In the genomic region with DNA sequence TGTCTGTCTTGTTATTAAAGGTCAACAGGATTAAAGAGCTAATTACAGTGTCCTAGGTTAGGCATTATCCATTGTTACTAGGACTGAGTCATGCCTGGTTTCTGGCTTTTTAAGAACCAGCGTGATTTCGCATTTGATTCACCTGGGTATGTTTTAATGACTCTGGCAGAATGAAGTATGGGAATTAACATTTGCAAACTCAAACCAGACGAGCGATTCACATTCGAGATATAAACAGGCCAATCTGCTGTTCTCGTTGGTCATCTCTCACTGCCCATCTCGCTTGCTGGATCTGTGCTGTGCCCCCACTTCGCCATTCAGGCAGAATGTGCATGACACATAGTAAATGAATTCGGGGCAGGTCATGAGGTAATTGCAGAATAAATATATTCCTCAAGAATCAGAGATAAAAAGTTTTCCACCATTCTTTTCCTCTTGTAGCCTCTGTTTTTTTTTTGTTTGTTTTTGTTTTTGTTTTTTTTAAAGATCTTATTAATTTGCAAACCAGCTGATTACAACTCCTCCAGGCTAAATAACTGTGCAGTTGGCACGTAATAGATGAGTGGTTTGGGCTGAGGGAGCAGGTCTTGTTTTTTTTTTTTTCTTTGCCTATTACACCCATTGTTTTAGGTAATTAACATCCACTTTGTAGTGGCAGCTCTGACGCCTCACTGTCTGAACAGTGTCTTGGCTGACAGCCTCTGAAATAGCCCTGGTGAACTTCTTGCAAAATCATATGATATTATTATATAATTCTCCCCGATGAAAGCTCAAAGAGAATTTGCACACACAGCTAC, we compare ENCODE assay signal across 16 cellular contexts.
A peak's percentile ranks its signal among the peaks of the same experiment; 100 is the strongest.
DNase-seq lines count a peak whose midpoint lies in the region; ATAC-seq and TF ChIP-seq lines count a peak whose summit lies in the region.
"Had no signal": no experiment of that assay in that cellular context is flagged by ENCODE, and none has a peak within 500 bp of the region (broad histone marks: within the 10 kb centered on the region; RNA-seq: fewer than 3 reads in every experiment).

No MANE protein-coding gene starts in this region.

- DNase-seq in EL (peak; percentile 77), NCI-H1105 (lab: John Stamatoyannopoulos, UW) (peak; percentile 40), adipocyte (ENCODE audit: low read depth) (peak; percentile 54), mesendoderm (peak; percentile 32), NOMO-1 (lab: John Stamatoyannopoulos, UW; ENCODE audit: unreplicated experiment in 2 of 2) (no peak), uterus (no peak)
- DNase-seq in stimulated activated CD4-positive, alpha-beta T cell treated with anti-CD3 and anti-CD28 coated beads, Interleukin-1b, Interleukin-23, amount 100 ng/mL, for 48 hours = no peak
- DNase-seq: activated CD4-positive, alpha-beta T cell treated with anti-CD3 and anti-CD28 coated beads for 1 hour; activated gamma-delta T cell treated with Interleukin-2 at 50 U/mL for 16 hours; glutamatergic neuron; NCI-H1694 treated with DMSO at 0.1 percent for 48 hours; psoas muscle; thyroid gland had no signal

- no peak overlapping the region for H2BK120ac ChIP-seq in mesendoderm (ENCODE audit: low read depth, low read length)

- H2BK5ac ChIP-seq in mesendoderm (ENCODE audit: low read length) = no peak overlapping the region

- TF ChIP-seq POLR2A in uterus (IDR thresholded peaks at IDR 0.05) = no peak

- H3K4me3 ChIP-seq in adipocyte (ENCODE audit: low read length) (no peak overlapping the region), mesendoderm (ENCODE audit: low read length) (no peak overlapping the region), uterus (no peak overlapping the region)
- H3K4me3 ChIP-seq: coronary artery, psoas muscle, thyroid gland had no signal

- TF ChIP-seq CTCF in uterus (IDR thresholded peaks at IDR 0.05) = no peak

- H3K36me3 ChIP-seq in adipocyte (ENCODE audit: control insufficient read depth, insufficient read depth, low read length, severe bottlenecking) = no peaks in the 10 kb centered on the region
- H3K36me3 ChIP-seq in mesendoderm (ENCODE audit: control insufficient read depth, insufficient read depth, low read length) = no peaks in the 10 kb centered on the region
- no peaks in the 10 kb centered on the region for H3K36me3 ChIP-seq in uterus
- H3K36me3 ChIP-seq: thyroid gland had no signal

- no peak overlapping the region for H3K9ac ChIP-seq in adipocyte (ENCODE audit: low read length)
- no peak overlapping the region for H3K9ac ChIP-seq in mesendoderm (ENCODE audit: low read length)

- no peaks in the 10 kb centered on the region for H3K79me1 ChIP-seq in mesendoderm (ENCODE audit: low read length)

- intact Hi-C loops in uterus (cut with DNase I; ENCODE audit: low total_unique reads) = no loop called here

- H3K9me3 ChIP-seq in adipocyte (ENCODE audit: control insufficient read depth, low read length) = no peaks in the 10 kb centered on the region
- H3K9me3 ChIP-seq in uterus = no peaks in the 10 kb centered on the region
- H3K9me3 ChIP-seq: psoas muscle, thyroid gland had no signal

- no peaks in the 10 kb centered on the region for H3K79me2 ChIP-seq in mesendoderm (ENCODE audit: control insufficient read depth, insufficient read depth, low read length)

- peak overlapping the region; percentile 9 for H3K56ac ChIP-seq in mesendoderm (ENCODE audit: low read length)

- H4K8ac ChIP-seq in mesendoderm (ENCODE audit: low read depth, low read length) = no peak overlapping the region

- H3K18ac ChIP-seq in mesendoderm (ENCODE audit: low read length) = no peak overlapping the region

- peaks cover 12% of the 10 kb centered on the region for H3K4me1 ChIP-seq in adipocyte (ENCODE audit: control insufficient read depth, insufficient read depth, low read length)
- H3K4me1 ChIP-seq in mesendoderm (ENCODE audit: control insufficient read depth, low read depth, low read length) = no peaks in the 10 kb centered on the region
- H3K4me1 ChIP-seq in uterus = no peaks in the 10 kb centered on the region
- H3K4me1 ChIP-seq: psoas muscle, thyroid gland had no signal

- no peak overlapping the region for H3K27ac ChIP-seq in mesendoderm (ENCODE audit: low read depth, low read length)
- H3K27ac ChIP-seq in uterus = no peak overlapping the region
- H3K27ac ChIP-seq: coronary artery, psoas muscle, thyroid gland had no signal

- H4K5ac ChIP-seq in mesendoderm (ENCODE audit: low read length) = no peak overlapping the region

- no peak overlapping the region for H3K23ac ChIP-seq in mesendoderm (ENCODE audit: low read length)

- no peak overlapping the region for H2BK15ac ChIP-seq in mesendoderm (replicated peaks; ENCODE audit: low read depth)

- no peak overlapping the region for H2AK5ac ChIP-seq in mesendoderm (ENCODE audit: low read length)

- H3K4me2 ChIP-seq in mesendoderm (ENCODE audit: low read length) = no peak overlapping the region

- WGBS in mesendoderm (ENCODE audit: extremely low coverage, insufficient coverage, low lambda C conversion rate) = no CpG with 5 or more reads among the region's 12 CpGs

- ATAC-seq in GM18498 (IDR thresholded peaks at IDR 0.05; ENCODE audit: unreplicated experiment) = no peak
- ATAC-seq: psoas muscle; stimulated activated memory B cell treated with anti-CD40 and anti-IgM and Interleukin-4, amounts not matched to agents 10 μg/mL and 1 μg/mL and 100 μg/mL, for 72 hours had no signal

- H3K27me3 ChIP-seq in adipocyte (replicated peaks; ENCODE audit: control insufficient read depth, insufficient read depth, low read length) = no peaks in the 10 kb centered on the region
- no peaks in the 10 kb centered on the region for H3K27me3 ChIP-seq in mesendoderm (ENCODE audit: insufficient read depth, low read length, poor library complexity)
- H3K27me3 ChIP-seq in uterus = no peaks in the 10 kb centered on the region
- H3K27me3 ChIP-seq: thyroid gland had no signal

- H3K4ac ChIP-seq in mesendoderm (ENCODE audit: low read depth, low read length) = no peak overlapping the region

Comparison
In these comparisons a context has a peak if more than half of its experiments do, and no peak if none do; other contexts are left out.
1. DNase-seq: peak in EL (single experiment), NCI-H1105 (single experiment), adipocyte (single experiment) and mesendoderm (single experiment); none in NOMO-1 (0 of 2), uterus (0 of 2) and stimulated activated CD4-positive, alpha-beta T cell treated with anti-CD3 and anti-CD28 coated beads, Interleukin-1b, Interleukin-23, amount 100 ng/mL, for 48 hours (single experiment).